ENCODE assay signal across 19 cellular contexts in the genomic region with DNA sequence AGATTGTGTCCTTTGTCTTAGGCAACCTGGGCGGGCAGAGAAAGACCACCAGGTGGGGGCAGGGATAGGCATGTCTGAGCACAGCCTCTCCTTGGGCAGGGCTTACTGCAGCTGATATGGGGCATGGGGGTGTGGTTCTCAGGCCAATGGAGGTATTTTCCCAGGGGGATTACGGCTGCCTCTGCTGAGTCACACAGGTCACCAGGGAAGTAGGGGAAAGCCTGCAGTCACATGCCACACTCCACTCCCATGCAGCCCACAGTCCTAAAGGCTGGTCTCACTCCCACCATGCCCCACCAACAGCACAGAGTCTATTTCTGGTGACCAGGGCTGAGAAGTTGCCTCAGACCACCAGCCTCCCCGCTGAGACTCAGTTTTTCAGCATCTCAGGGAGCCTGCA.
DNase-seq lines count a peak whose midpoint lies in the region; ATAC-seq, FAIRE-seq and TF ChIP-seq lines count a peak whose summit lies in the region.
"Had no signal": no experiment of that assay in that cellular context is flagged by ENCODE, and none has a peak within 500 bp of the region (broad histone marks: within the 10 kb centered on the region; RNA-seq: fewer than 3 reads in every experiment).

No MANE protein-coding gene starts in this region.

- H3K27ac Mint-ChIP-seq in activated T-cell treated with anti-CD3 and anti-CD28 coated beads, Interleukin-2, amount 50 U/mL, for 72 hours = no peak overlapping the region
- H3K27ac Mint-ChIP-seq: activated CD4-positive, alpha-beta T cell treated with anti-CD3 and anti-CD28 coated beads for 36 hours had no signal

- H3K4me3 ChIP-seq in BE2C (ENCODE audit: low read depth, low read length) = no peak overlapping the region
- H3K4me3 ChIP-seq: gastrocnemius medialis, mucosa of descending colon, prostate gland, uterus had no signal

- no peak for TF ChIP-seq POLR2A in GM12892 (IDR thresholded peaks at IDR 0.05; ENCODE audit: low read depth, low read length)

- no peak overlapping the region for H3K4me3 Mint-ChIP-seq in activated T-cell treated with anti-CD3 and anti-CD28 coated beads, Interleukin-2, amount 50 U/mL, for 72 hours
- H3K4me3 Mint-ChIP-seq: activated CD4-positive, alpha-beta T cell treated with anti-CD3 and anti-CD28 coated beads for 36 hours; activated T-cell treated with anti-CD3 and anti-CD28 coated beads, Interleukin-2, amount 50 U/mL, for 4 hours had no signal

- no peak for DNase-seq in GM12892 (ENCODE audit: insufficient read length)
- peak; percentile 17 for DNase-seq in amniotic epithelial cell (ENCODE audit: low read depth)
- DNase-seq in BE2C = no peak
- DNase-seq in COR-L47 (lab: John Stamatoyannopoulos, UW) = no peak
- DNase-seq in activated T-cell treated with anti-CD3 and anti-CD28 coated beads, Interleukin-2, amount 50 U/mL, for 72 hours = no peak
- no peak for DNase-seq in stimulated activated CD4-positive, alpha-beta T cell treated with anti-CD3 and anti-CD28 coated beads, Interleukin-12 subunit alpha, Interleukin-12 subunit beta, amount 100 ng/mL, for 4 hours
- DNase-seq: ACHN; activated CD4-positive, alpha-beta T cell treated with anti-CD3 and anti-CD28 coated beads for 36 hours; activated T-cell treated with anti-CD3 and anti-CD28 coated beads, Interleukin-2, amount 50 U/mL, for 4 hours; amygdala; Calu3; gastrocnemius medialis; mucosa of descending colon; NCI-H2081; uterus had no signal

- FAIRE-seq in GM12892 (lab: Jason Lieb, UNC) = peak; percentile 74
- FAIRE-seq: islet of Langerhans had no signal

- no peaks in the 10 kb centered on the region for H3K36me3 ChIP-seq in BE2C
- H3K36me3 ChIP-seq: gastrocnemius medialis, prostate gland, uterus had no signal

- no peaks in the 10 kb centered on the region for H3K4me1 ChIP-seq in BE2C
- H3K4me1 ChIP-seq: gastrocnemius medialis, prostate gland, uterus had no signal

- no peaks in the 10 kb centered on the region for H3K27me3 ChIP-seq in BE2C
- H3K27me3 ChIP-seq: gastrocnemius medialis, uterus had no signal

- no peaks in the 10 kb centered on the region for H3K36me3 Mint-ChIP-seq in activated T-cell treated with anti-CD3 and anti-CD28 coated beads, Interleukin-2, amount 50 U/mL, for 72 hours (ENCODE audit: insufficient read depth in 2 of 2)

- H3K4me1 Mint-ChIP-seq in activated T-cell treated with anti-CD3 and anti-CD28 coated beads, Interleukin-2, amount 50 U/mL, for 72 hours (ENCODE audit: low read depth) = no peaks in the 10 kb centered on the region
- H3K4me1 Mint-ChIP-seq: activated CD4-positive, alpha-beta T cell treated with anti-CD3 and anti-CD28 coated beads for 36 hours had no signal

- no peaks in the 10 kb centered on the region for H3K27me3 Mint-ChIP-seq in activated T-cell treated with anti-CD3 and anti-CD28 coated beads, Interleukin-2, amount 50 U/mL, for 72 hours (ENCODE audit: low read depth)

- ATAC-seq in GM21367 (IDR thresholded peaks at IDR 0.05; ENCODE audit: unreplicated experiment) (peak; percentile 46), HG02970 (IDR thresholded peaks at IDR 0.05; ENCODE audit: low FRiP score, unreplicated experiment) (peak; percentile 69)
- no peak for ATAC-seq in activated T-cell treated with anti-CD3 and anti-CD28 coated beads, Interleukin-2, amount 50 U/mL, for 72 hours (replicated peaks in 1 of 2)
- ATAC-seq: activated CD4-positive, alpha-beta T cell treated with anti-CD3 and anti-CD28 coated beads for 36 hours; activated T-cell treated with anti-CD3 and anti-CD28 coated beads, Interleukin-2, amount 50 U/mL, for 4 hours; gastrocnemius medialis; mucosa of descending colon had no signal

- no peak for TF ChIP-seq CTCF in BE2C (IDR thresholded peaks at IDR 0.05; ENCODE audit: low read depth, low read length)

- no peaks in the 10 kb centered on the region for H3K9me3 ChIP-seq in BE2C
- H3K9me3 ChIP-seq: gastrocnemius medialis, mucosa of descending colon, prostate gland, uterus had no signal

- H3K9me3 Mint-ChIP-seq in activated T-cell treated with anti-CD3 and anti-CD28 coated beads, Interleukin-2, amount 50 U/mL, for 72 hours = peaks cover under 1 to 6% of the 10 kb centered on the region in 2 donors

Comparison
In these comparisons a context has a peak if more than half of its experiments do, and no peak if none do; other contexts are left out.
1. ATAC-seq: peak in GM21367 (single experiment) and HG02970 (single experiment); none in activated T-cell treated with anti-CD3 and anti-CD28 coated beads, Interleukin-2, amount 50 U/mL, for 72 hours (0 of 2).